In genomic region chr12:94849411-94849976, GRCh38 we compare ENCODE assay signal across 20 cellular contexts.
A peak's percentile ranks its signal among the peaks of the same experiment; 100 is the strongest.
DNase-seq lines count a peak whose midpoint lies in the region; ATAC-seq, FAIRE-seq and TF ChIP-seq lines count a peak whose summit lies in the region.
"Had no signal": no experiment of that assay in that cellular context is flagged by ENCODE, and none has a peak within 500 bp of the region (broad histone marks: within the 10 kb centered on the region; RNA-seq: fewer than 3 reads in every experiment).

No MANE protein-coding gene starts in this region.

- no peak overlapping the region for H3K4me2 ChIP-seq in neural progenitor cell
- H3K4me2 ChIP-seq: PC-9 had no signal

- no peak for ATAC-seq in HG03520 (IDR thresholded peaks at IDR 0.05; ENCODE audit: unreplicated experiment)

- H3K4me1 ChIP-seq in HEK293 (ENCODE audit: control insufficient read depth, insufficient read depth, low read length), result no peaks in the 10 kb centered on the region
- no peaks in the 10 kb centered on the region for H3K4me1 ChIP-seq in neural progenitor cell
- H3K4me1 ChIP-seq: Caco-2, SJSA1 had no signal

- H3K4me3 ChIP-seq in HEK293 (ENCODE audit: low read depth, low read length) (no peak overlapping the region), fibroblast of villous mesenchyme (ENCODE audit: low read depth, low read length) (no peak overlapping the region), neural progenitor cell (no peak overlapping the region)
- H3K4me3 ChIP-seq: GM23248, PC-9, SJSA1 had no signal

- no peaks in the 10 kb centered on the region for H3K79me2 ChIP-seq in neural progenitor cell (ENCODE audit: low read depth)

- H3K4me3 Mint-ChIP-seq in neural progenitor cell (no peak overlapping the region), mesothelial cell of epicardium (no peak overlapping the region)

- TF ChIP-seq CTCF in GM12873 (IDR thresholded peaks at IDR 0.05; ENCODE audit: insufficient read depth, low read depth, low read length, missing control alignments) (peak; percentile 15), HEK293 (tag by site-specific recombination; IDR thresholded peaks at IDR 0.05) (no peak), fibroblast of villous mesenchyme (IDR thresholded peaks at IDR 0.05; ENCODE audit: insufficient read depth, low read depth, low read length) (peak; percentile 8), neural progenitor cell (IDR thresholded peaks at IDR 0.05) (peak; percentile 19), mesothelial cell of epicardium (IDR thresholded peaks at IDR 0.05; ENCODE audit: unreplicated experiment) (no peak)

- no peaks in the 10 kb centered on the region for H3K36me3 ChIP-seq in HEK293 (ENCODE audit: control insufficient read depth in 2 of 2, insufficient read depth in 1 of 2, low read length in 2 of 2)
- H3K36me3 ChIP-seq in neural progenitor cell, result no peaks in the 10 kb centered on the region
- H3K36me3 ChIP-seq: SJSA1 had no signal

- DNase-seq in fibroblast of villous mesenchyme (ENCODE audit: low read depth) (no peak), neural progenitor cell (ENCODE audit: low spot score) (peak; percentile 18), RKO (ENCODE audit: low spot score) (no peak), mesothelial cell of epicardium (ENCODE audit: low spot score in 2 of 2, unreplicated experiment in 2 of 2) (no peak), frontal cortex (ENCODE audit: low spot score in 2 of 2) (no peak)
- DNase-seq: DMS153, GM23248, MV-4-11, NCI-H1417 treated with DMSO at 0.1 percent for 48 hours, NCI-H1930, NCI-H446, NCI-H748 treated with DMSO at 0.1 percent for 48 hours, PC-9 had no signal

- POLR2A ChIA-PET in HEK293 (lab: Yijun Ruan, JAX), result no interaction called here

- H3K9me3 Mint-ChIP-seq in neural progenitor cell, result no peaks in the 10 kb centered on the region
- H3K9me3 Mint-ChIP-seq in mesothelial cell of epicardium, result no peaks in the 10 kb centered on the region

- H2AFZ ChIP-seq in neural progenitor cell (replicated peaks), result no peak overlapping the region
- H2AFZ ChIP-seq: GM23248, PC-9 had no signal

- H3K27me3 Mint-ChIP-seq in neural progenitor cell (ENCODE audit: insufficient read depth, low read depth), result no peaks in the 10 kb centered on the region
- H3K27me3 Mint-ChIP-seq in mesothelial cell of epicardium (ENCODE audit: low read depth), result peaks cover 24% of the 10 kb centered on the region

- H3K36me3 Mint-ChIP-seq in neural progenitor cell (no peaks in the 10 kb centered on the region), mesothelial cell of epicardium (no peaks in the 10 kb centered on the region)

- H3F3A ChIP-seq in neural progenitor cell (ENCODE audit: low read depth), result no peaks in the 10 kb centered on the region

- no peaks in the 10 kb centered on the region for H3K4me1 Mint-ChIP-seq in neural progenitor cell
- no peaks in the 10 kb centered on the region for H3K4me1 Mint-ChIP-seq in mesothelial cell of epicardium

- FAIRE-seq in frontal cortex (lab: Jason Lieb, UNC), result no peak
- FAIRE-seq: GM18507 had no signal

- H3K9ac ChIP-seq in neural progenitor cell, result no peak overlapping the region
- H3K9ac ChIP-seq: GM23248 had no signal

- H3K9me3 ChIP-seq in HEK293 (ENCODE audit: control insufficient read depth, insufficient read depth, low read depth, low read length) (no peaks in the 10 kb centered on the region), neural progenitor cell (ENCODE audit: low read depth) (no peaks in the 10 kb centered on the region)
- H3K9me3 ChIP-seq: Caco-2, SJSA1 had no signal

- H3K27ac ChIP-seq in HEK293 (ENCODE audit: extremely low read depth, low read depth, low read length) (no peak overlapping the region), neural progenitor cell (no peak overlapping the region)
- H3K27ac ChIP-seq: GM23248, HL-60, PC-9, SJSA1 had no signal

- H4K20me1 ChIP-seq in neural progenitor cell (ENCODE audit: low read depth), result no peaks in the 10 kb centered on the region

- H3K27ac Mint-ChIP-seq in neural progenitor cell, result no peak overlapping the region
- no peak overlapping the region for H3K27ac Mint-ChIP-seq in mesothelial cell of epicardium

- no peaks in the 10 kb centered on the region for H3K27me3 ChIP-seq in neural progenitor cell
- H3K27me3 ChIP-seq: SJSA1 had no signal

- CTCF ChIA-PET in HEK293 (lab: Yijun Ruan, JAX), result interaction anchor here (0.6 kb wide), 1 partner anchor 114 kb away, joined by 4 read pairs; no protein-coding TSS in a partner anchor

TF ChIP-seq in HEK293, 187 proteins besides CTCF, POLR2A, EP300 and RAD21:
- TF ChIP-seq ZBTB26 (tag by site-specific recombination; optimal IDR thresholded peaks at IDR 0.05) (no peak), GLIS1 (tag by site-specific recombination; IDR thresholded peaks at IDR 0.05) (0 out of 2 replicates have a peak, but pooled peaks have one; percentile 20), ZNF221 (tag by site-specific recombination; IDR thresholded peaks at IDR 0.05; ENCODE audit: borderline replicate concordance) (no peak), ZNF280C (tag by site-specific recombination; IDR thresholded peaks at IDR 0.05) (no peak)

Comparison
In these comparisons a context has a peak if more than half of its experiments do, and no peak if none do; other contexts are left out.
1. CTCF ChIP-seq: peak in GM12873 (single experiment), fibroblast of villous mesenchyme (single experiment) and neural progenitor cell (single experiment); none in HEK293 (single experiment) and mesothelial cell of epicardium (single experiment).